21 cellular contexts compared by ENCODE assay signal in the genomic region with DNA sequence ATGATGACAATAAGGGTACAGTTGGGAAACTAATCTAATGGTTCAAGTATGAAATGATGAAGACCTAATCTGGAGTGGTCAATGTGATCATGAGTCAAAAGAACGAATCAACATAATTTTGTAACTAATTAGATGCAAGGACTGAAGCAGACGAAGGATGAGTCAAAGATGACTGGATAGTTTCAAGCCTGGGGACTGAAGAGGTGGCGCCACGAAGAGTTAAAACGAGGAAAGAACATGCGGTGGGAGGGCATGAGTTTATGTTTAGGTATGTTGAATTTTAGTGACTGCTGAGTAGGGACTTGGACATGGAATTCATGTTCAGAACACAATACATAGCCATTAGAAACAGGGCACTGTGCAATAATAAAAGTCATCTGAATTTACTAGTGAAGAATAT.
"Had no signal": no experiment of that assay in that cellular context is flagged by ENCODE, and none has a peak within 500 bp of the region (broad histone marks: within the 10 kb centered on the region; RNA-seq: fewer than 3 reads in every experiment).

No MANE protein-coding gene starts in this region.

- H3K27ac ChIP-seq: gastrocnemius medialis, heart right ventricle, left lung, psoas muscle, right lobe of liver, testis, upper lobe of right lung had no signal

- H3K27me3 ChIP-seq: gastrocnemius medialis, heart right ventricle, left lung, right lobe of liver, testis, upper lobe of right lung had no signal

- H3K36me3 Mint-ChIP-seq: activated naive CD4-positive, alpha-beta T cell treated with anti-CD3 and anti-CD28 coated beads, Interleukin-2, amount 10 ng/mL, durations not matched to agents 7 days and 5 days; brain; memory B cell; T-cell; WTC11 had no signal

- H3K4me1 ChIP-seq: gastrocnemius medialis, heart right ventricle, left lung, psoas muscle, right lobe of liver, testis, upper lobe of right lung had no signal

- H3K4me1 Mint-ChIP-seq: activated CD4-positive, alpha-beta T cell treated with anti-CD3 and anti-CD28 coated beads, Interleukin-2, amount 10 ng/mL, durations not matched to agents 7 days and 5 days; activated naive CD4-positive, alpha-beta T cell treated with anti-CD3 and anti-CD28 coated beads, Interleukin-2, amount 10 ng/mL, durations not matched to agents 7 days and 5 days; brain; nephron; stimulated activated naive CD8-positive, alpha-beta T cell treated with anti-CD3 and anti-CD28 coated beads, Interleukin-15, amount 100 ng/mL, for 72 hours; T-cell; WTC11 had no signal

- H3K27me3 Mint-ChIP-seq: activated naive CD4-positive, alpha-beta T cell treated with anti-CD3 and anti-CD28 coated beads, Interleukin-2, amount 10 ng/mL, durations not matched to agents 7 days and 5 days; brain; memory B cell; stimulated activated naive CD8-positive, alpha-beta T cell treated with anti-CD3 and anti-CD28 coated beads, Interleukin-15, amount 100 ng/mL, for 72 hours; T-cell had no signal

- H3K9me3 ChIP-seq: gastrocnemius medialis, heart right ventricle, left lung, psoas muscle, right lobe of liver, testis, upper lobe of right lung had no signal

- H3K36me3 ChIP-seq: gastrocnemius medialis, heart right ventricle, left lung, right lobe of liver, upper lobe of right lung had no signal

- H3K4me3 Mint-ChIP-seq: activated CD4-positive, alpha-beta T cell treated with anti-CD3 and anti-CD28 coated beads, Interleukin-2, amount 10 ng/mL, durations not matched to agents 7 days and 5 days; activated naive CD4-positive, alpha-beta T cell treated with anti-CD3 and anti-CD28 coated beads, Interleukin-2, amount 10 ng/mL, durations not matched to agents 7 days and 5 days; brain; dendritic cell treated with granulocyte-macrophage colony-stimulating factor and Interleukin-4, amounts not matched to agents 40 ng/mL and 50 ng/mL, for 4 days; memory B cell; nephron; stimulated activated naive CD8-positive, alpha-beta T cell treated with anti-CD3 and anti-CD28 coated beads, Interleukin-15, amount 100 ng/mL, for 72 hours; T-cell; WTC11 had no signal

- H3K4me3 ChIP-seq: gastrocnemius medialis, heart right ventricle, left lung, psoas muscle, right lobe of liver, testis, upper lobe of right lung had no signal

- ATAC-seq: gastrocnemius medialis; heart right ventricle; left lung; psoas muscle; right lobe of liver; stimulated activated naive CD8-positive, alpha-beta T cell treated with anti-CD3 and anti-CD28 coated beads, Interleukin-15, amount 100 ng/mL, for 72 hours; T-cell; upper lobe of right lung; WTC11 had no signal

- H3K27ac Mint-ChIP-seq: activated CD4-positive, alpha-beta T cell treated with anti-CD3 and anti-CD28 coated beads, Interleukin-2, amount 10 ng/mL, durations not matched to agents 7 days and 5 days; activated naive CD4-positive, alpha-beta T cell treated with anti-CD3 and anti-CD28 coated beads, Interleukin-2, amount 10 ng/mL, durations not matched to agents 7 days and 5 days; activated T-helper 2 cell treated with anti-CD3 and anti-CD28 coated beads, Interferon-gamma antibody, Interleukin-2, Interleukin-4, amounts not matched to agents 10 μg/mL and 5 μg/mL and 100 μg/mL, durations not matched to agents 14 hours and 24 hours and 36 hours; brain; dendritic cell treated with granulocyte-macrophage colony-stimulating factor and Interleukin-4, amounts not matched to agents 40 ng/mL and 50 ng/mL, for 4 days; memory B cell; nephron; stimulated activated naive CD8-positive, alpha-beta T cell treated with anti-CD3 and anti-CD28 coated beads, Interleukin-15, amount 100 ng/mL, for 72 hours; T-cell; WTC11 had no signal

- DNase-seq: activated CD4-positive, alpha-beta T cell treated with anti-CD3 and anti-CD28 coated beads, Interleukin-2, amount 10 ng/mL, durations not matched to agents 7 days and 5 days; activated CD8-positive, alpha-beta memory T cell treated with anti-CD3 and anti-CD28 coated beads for 24 hours; activated naive CD4-positive, alpha-beta T cell treated with anti-CD3 and anti-CD28 coated beads, Interleukin-2, amount 10 ng/mL, durations not matched to agents 7 days and 5 days; erythroblast; gastrocnemius medialis; heart right ventricle; left lung; occipital lobe; psoas muscle; right lobe of liver; stimulated activated CD8-positive, alpha-beta memory T cell treated with anti-CD3 and anti-CD28 coated beads, Interleukin-4, amount 100 ng/mL, for 48 hours; stimulated activated naive CD8-positive, alpha-beta T cell treated with anti-CD3 and anti-CD28 coated beads, Interleukin-15, amount 100 ng/mL, for 72 hours; T-cell; testis; upper lobe of right lung had no signal

- H3K9me3 Mint-ChIP-seq: activated CD4-positive, alpha-beta T cell treated with anti-CD3 and anti-CD28 coated beads, Interleukin-2, amount 10 ng/mL, durations not matched to agents 7 days and 5 days; activated naive CD4-positive, alpha-beta T cell treated with anti-CD3 and anti-CD28 coated beads, Interleukin-2, amount 10 ng/mL, durations not matched to agents 7 days and 5 days; activated T-helper 2 cell treated with anti-CD3 and anti-CD28 coated beads, Interferon-gamma antibody, Interleukin-2, Interleukin-4, amounts not matched to agents 10 μg/mL and 5 μg/mL and 100 μg/mL, durations not matched to agents 14 hours and 24 hours and 36 hours; brain; dendritic cell treated with granulocyte-macrophage colony-stimulating factor and Interleukin-4, amounts not matched to agents 40 ng/mL and 50 ng/mL, for 4 days; memory B cell; nephron; stimulated activated naive CD8-positive, alpha-beta T cell treated with anti-CD3 and anti-CD28 coated beads, Interleukin-15, amount 100 ng/mL, for 72 hours; T-cell; WTC11 had no signal
